Comparison of ENCODE assay signal across 13 cellular contexts in genomic region chr2:37454851-37455762, GRCh38.
DNase-seq lines count a peak whose midpoint lies in the region; ATAC-seq and FAIRE-seq lines count a peak whose summit lies in the region.
"Had no signal": no experiment of that assay in that cellular context is flagged by ENCODE, and none has a peak within 500 bp of the region (broad histone marks: within the 10 kb centered on the region; RNA-seq: fewer than 3 reads in every experiment).

No MANE protein-coding gene starts in this region.

- no peak for ATAC-seq in GM19452 (IDR thresholded peaks at IDR 0.05; ENCODE audit: unreplicated experiment)

- FAIRE-seq in HTR-8/SVneo (lab: Jason Lieb, UNC), result peak; percentile 16
- FAIRE-seq: RCC 7860 had no signal

- no peak for DNase-seq in HTR-8/SVneo (ENCODE audit: insufficient read length, low spot score)
- DNase-seq in NCI-H82 (lab: John Stamatoyannopoulos, UW), result peak; percentile 96
- peak; percentile 54 for DNase-seq in fibroblast of gingiva (ENCODE audit: low read depth)
- DNase-seq in pulmonary artery endothelial cell (ENCODE audit: low read depth, low spot score), result peak; percentile 90
- DNase-seq in hepatic stellate cell (ENCODE audit: low spot score), result no peak
- DNase-seq in NAMALWA (ENCODE audit: low spot score), result no peak
- DNase-seq: amniotic stem cell; Calu3; H7; NCI-H2171 treated with DMSO at 0.1 percent for 48 hours; stimulated activated naive CD4-positive, alpha-beta T cell treated with Interleukin-2 at 50 U/mL for 16 hours had no signal

Comparison
In these comparisons a context has a peak if more than half of its experiments do, and no peak if none do; other contexts are left out.
1. DNase-seq: peak in NCI-H82 (single experiment), fibroblast of gingiva (single experiment) and pulmonary artery endothelial cell (single experiment); none in HTR-8/SVneo (single experiment), hepatic stellate cell (single experiment) and NAMALWA (single experiment).